Comparison of ENCODE assay signal across 17 cellular contexts in the genomic region with DNA sequence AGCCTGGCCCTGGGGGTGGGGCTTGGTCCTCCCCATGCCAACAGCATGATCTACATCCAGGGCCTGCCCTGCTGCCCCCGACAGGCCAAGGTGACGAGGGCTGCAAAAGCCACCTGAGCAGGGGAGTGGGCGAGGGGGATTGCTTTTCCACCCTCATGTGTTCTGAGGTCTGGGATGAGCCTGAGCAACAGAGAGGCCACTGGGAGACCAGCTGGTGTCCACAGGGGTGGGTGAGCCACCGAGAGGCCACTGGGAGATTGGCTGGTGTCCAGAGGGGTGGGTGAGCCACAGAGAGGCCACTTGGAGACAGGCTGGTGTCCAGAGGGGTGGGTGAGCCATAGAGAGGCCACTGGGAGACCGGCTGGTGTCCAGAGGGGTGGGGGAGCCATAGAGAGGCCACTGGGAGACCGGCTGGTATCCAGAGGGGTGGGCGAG.
DNase-seq lines count a peak whose midpoint lies in the region; ATAC-seq, FAIRE-seq and TF ChIP-seq lines count a peak whose summit lies in the region.
"Had no signal": no experiment of that assay in that cellular context is flagged by ENCODE, and none has a peak within 500 bp of the region (broad histone marks: within the 10 kb centered on the region; RNA-seq: fewer than 3 reads in every experiment).

No MANE protein-coding gene starts in this region.

- H3K9me3 ChIP-seq in H1 (ENCODE audit: insufficient read depth in 2 of 2, low read depth in 1 of 2, low read length in 1 of 2): no peaks in the 10 kb centered on the region

- TF ChIP-seq CTCF in H1 (IDR thresholded peaks at IDR 0.05; ENCODE audit: control extremely low read depth in 1 of 3, insufficient read depth in 1 of 3, low read depth in 1 of 3, low read length in 3 of 3): no peak

- no peak overlapping the region for H3K4me2 ChIP-seq in H1 (ENCODE audit: insufficient read depth in 1 of 2, low read depth in 2 of 2, low read length in 2 of 2)
- H3K4me2 ChIP-seq: BLaER1 treated with 17β-estradiol and CSF1 and Interleukin-3, amounts not matched to agents 10 nM and 100 nM had no signal

- H3K4me3 ChIP-seq in H1 (ENCODE audit: extremely low read depth in 1 of 4, insufficient read depth in 2 of 4, low read depth in 3 of 4, low read length in 4 of 4): no peak overlapping the region
- H3K4me3 ChIP-seq: BLaER1 treated with 17β-estradiol and CSF1 and Interleukin-3, amounts not matched to agents 10 nM and 100 nM; GM12878; GM23248 had no signal

- no peaks in the 10 kb centered on the region for H3K36me3 ChIP-seq in H1 (ENCODE audit: control insufficient read depth in 2 of 4, insufficient read depth in 4 of 4, low read length in 3 of 4)
- H3K36me3 ChIP-seq: BLaER1 treated with 17β-estradiol and CSF1 and Interleukin-3, amounts not matched to agents 10 nM and 100 nM had no signal

- no peak for TF ChIP-seq RAD21 in H1 (IDR thresholded peaks at IDR 0.05 in 1 of 2, conservative IDR thresholded peaks at IDR 0.05 in 1 of 2; ENCODE audit: low read depth in 2 of 2, low read length in 2 of 2)

- H4K5ac ChIP-seq in H1 (ENCODE audit: insufficient read length, low read depth, low read length): no peak overlapping the region

- H3K18ac ChIP-seq in H1 (ENCODE audit: extremely low read depth, low read length): no peak overlapping the region

- no peak overlapping the region for H3K14ac ChIP-seq in H1 (ENCODE audit: insufficient read length)

- H3K23me2 ChIP-seq in H1 (ENCODE audit: low read depth, low read length): no peaks in the 10 kb centered on the region

- peaks cover 0 to 10% (median 7%) of the 10 kb centered on the region in 4 experiments; a peak in 5 of 7 replicates for H3K4me1 ChIP-seq in H1 (replicated peaks in 1 of 4; ENCODE audit: control insufficient read depth in 3 of 4, insufficient read depth in 4 of 4, low read length in 3 of 4)

- H2BK12ac ChIP-seq in H1 (ENCODE audit: low read depth, low read length): no peak overlapping the region

- no peak overlapping the region for H2BK15ac ChIP-seq in H1 (ENCODE audit: low read length)

- no peaks in the 10 kb centered on the region for H3K27me3 ChIP-seq in H1 (replicated peaks in 1 of 4; ENCODE audit: control insufficient read depth in 3 of 4, extremely low read depth in 1 of 4, insufficient read depth in 3 of 4, low read length in 3 of 4)
- H3K27me3 ChIP-seq: BLaER1 treated with 17β-estradiol and CSF1 and Interleukin-3, amounts not matched to agents 10 nM and 100 nM had no signal

- 93% methylated on average over 6 of the region's 7 CpGs; no CpG with 5 or more reads in 1 of the 2 experiments for WGBS in H1 (ENCODE audit: extremely low coverage in 1 of 2, insufficient coverage in 1 of 2, insufficient read length in 1 of 2, insufficient replicate concordance in 2 of 2, low coverage in 1 of 2, low lambda C conversion rate in 2 of 2, missing lambda C conversion rate in 1 of 2), 2 experiments

- H3K27ac ChIP-seq in H1 (ENCODE audit: low read depth, low read length): no peak overlapping the region
- H3K27ac ChIP-seq: BLaER1 treated with 17β-estradiol and CSF1 and Interleukin-3, amounts not matched to agents 10 nM and 100 nM; GM23248 had no signal

- H4K8ac ChIP-seq in H1 (ENCODE audit: extremely low read depth, insufficient read depth, low read length): peak overlapping the region; percentile 11; the same call in 1 of the 2 replicates

- intact Hi-C loops in cardiac septum (cut with DNase I) (no loop called here), Right ventricle myocardium superior (cut with DNase I) (no loop called here)

- no peak overlapping the region for H2BK20ac ChIP-seq in H1 (ENCODE audit: low read length)

- no peak overlapping the region for H4K91ac ChIP-seq in H1 (replicated peaks; ENCODE audit: insufficient read length, low read length)

- no peak overlapping the region for H3K4ac ChIP-seq in H1 (replicated peaks; ENCODE audit: insufficient read length, low read depth, low read length)

- no peaks in the 10 kb centered on the region for H4K20me1 ChIP-seq in H1 (replicated peaks in 1 of 2; ENCODE audit: control insufficient read depth in 1 of 2, insufficient read depth in 2 of 2, low read length in 2 of 2)

- POLR2A ChIA-PET in H1 (lab: Charles Lee; ENCODE audit: partially characterized antibody): no interaction called here

- no peak overlapping the region for H3K56ac ChIP-seq in H1 (replicated peaks; ENCODE audit: insufficient read length, low read depth, low read length)

- no peak overlapping the region for H2BK5ac ChIP-seq in H1 (ENCODE audit: low read depth, low read length)

- no peak overlapping the region for H2BK120ac ChIP-seq in H1 (replicated peaks; ENCODE audit: low read depth, low read length)

- no peak overlapping the region for H2AK5ac ChIP-seq in H1 (ENCODE audit: low read depth, low read length)

- H3K79me1 ChIP-seq in H1 (ENCODE audit: low read depth, low read length): no peaks in the 10 kb centered on the region

- no peaks in the 10 kb centered on the region for H3K79me2 ChIP-seq in H1 (ENCODE audit: control insufficient read depth in 1 of 2, insufficient read depth in 2 of 2, low read length in 2 of 2)

- DNase-seq in cardiac septum (ENCODE audit: low spot score) (peak; percentile 39), Right ventricle myocardium superior (no peak), H1 (ENCODE audit: low read depth in 1 of 2, low spot score in 2 of 2) (no peak), islet precursor cell (peak; percentile 38), NCI-H526 (lab: John Stamatoyannopoulos, UW) (no peak), T-helper 2 cell (no peak), HCEC 1CT (no peak)
- DNase-seq: Calu3; CD8-positive, alpha-beta T cell; DMS79 treated with DMSO at 0.1 percent for 48 hours; EL; GM23248 had no signal

- no peak for TF ChIP-seq EP300 in H1 (IDR thresholded peaks at IDR 0.05; ENCODE audit: borderline replicate concordance in 1 of 2, low read depth in 2 of 2, low read length in 2 of 2)

- no peak overlapping the region for H2AFZ ChIP-seq in H1 (ENCODE audit: low read length)
- H2AFZ ChIP-seq: GM23248 had no signal

- CTCF ChIA-PET in H1 (lab: Charles Lee; ENCODE audit: partially characterized antibody): no interaction called here

- FAIRE-seq in H1 (lab: Jason Lieb, UNC): no peak
- FAIRE-seq: GM12878, GM19239, H54, HepG2 had no signal

- no peak for ATAC-seq in Right ventricle myocardium superior (ENCODE audit: poor library complexity)
- ATAC-seq: CD8-positive, alpha-beta T cell; GM12878 had no signal

- H3K23ac ChIP-seq in H1 (ENCODE audit: insufficient read length): no peak overlapping the region

- TF ChIP-seq POLR2A in H1 (IDR thresholded peaks at IDR 0.05; ENCODE audit: control extremely low read depth in 1 of 2, low read depth in 2 of 2, low read length in 2 of 2): no peak

- no peak overlapping the region for H3K9ac ChIP-seq in H1 (replicated peaks in 1 of 4; ENCODE audit: extremely low read depth in 1 of 4, low read depth in 3 of 4, low read length in 3 of 4)
- H3K9ac ChIP-seq: BLaER1 treated with 17β-estradiol and CSF1 and Interleukin-3, amounts not matched to agents 10 nM and 100 nM; GM23248 had no signal

TF ChIP-seq in H1, 55 proteins besides CTCF, POLR2A, EP300 and RAD21:
- TF ChIP-seq PHF8 (conservative IDR thresholded peaks at IDR 0.05; ENCODE audit: low read depth, low read length) (no peak), HDAC6 (IDR thresholded peaks at IDR 0.05; ENCODE audit: low read depth, low read length) (no peak), RXRA (IDR thresholded peaks at IDR 0.05; ENCODE audit: insufficient read depth, low read depth, low read length) (no peak), HDAC2 (IDR thresholded peaks at IDR 0.05; ENCODE audit: borderline replicate concordance in 1 of 2, low read depth in 2 of 2, low read length in 2 of 2) (no peak), RNF2 (IDR thresholded peaks at IDR 0.05; ENCODE audit: borderline replicate concordance, low read depth, low read length, missing control alignments, poor library complexity, severe bottlenecking) (no peak), FOSL1 (IDR thresholded peaks at IDR 0.05; ENCODE audit: insufficient read depth, low read depth, low read length) (no peak), NRF1 (IDR thresholded peaks at IDR 0.05; ENCODE audit: low read depth, low read length) (no peak), TBP (IDR thresholded peaks at IDR 0.05; ENCODE audit: low read depth, low read length) (no peak), TAF1 (IDR thresholded peaks at IDR 0.05; ENCODE audit: low read depth, low read length) (no peak), RBBP5 (IDR thresholded peaks at IDR 0.05; ENCODE audit: borderline replicate concordance, low read depth, low read length) (no peak), KDM1A (IDR thresholded peaks at IDR 0.05; ENCODE audit: borderline replicate concordance, low read length) (no peak)
- TF ChIP-seq, protein P1, sequence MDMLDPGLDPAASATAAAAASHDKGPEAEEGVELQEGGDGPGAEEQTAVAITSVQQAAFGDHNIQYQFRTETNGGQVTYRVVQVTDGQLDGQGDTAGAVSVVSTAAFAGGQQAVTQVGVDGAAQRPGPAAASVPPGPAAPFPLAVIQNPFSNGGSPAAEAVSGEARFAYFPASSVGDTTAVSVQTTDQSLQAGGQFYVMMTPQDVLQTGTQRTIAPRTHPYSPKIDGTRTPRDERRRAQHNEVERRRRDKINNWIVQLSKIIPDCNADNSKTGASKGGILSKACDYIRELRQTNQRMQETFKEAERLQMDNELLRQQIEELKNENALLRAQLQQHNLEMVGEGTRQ (IDR thresholded peaks at IDR 0.05; ENCODE audit: low read length): no peak

Comparison
In these comparisons a context has a peak if more than half of its experiments do, and no peak if none do; other contexts are left out.
1. DNase-seq: peak in cardiac septum (single experiment) and islet precursor cell (single experiment); none in Right ventricle myocardium superior (single experiment), H1 (0 of 2), NCI-H526 (0 of 2), T-helper 2 cell (0 of 5) and HCEC 1CT (single experiment).